Comparison of ENCODE assay signal across 19 cellular contexts in genomic region chr12:116267948-116268347, GRCh38.
"Had no signal": no experiment of that assay in that cellular context is flagged by ENCODE, and none has a peak within 500 bp of the region (broad histone marks: within the 10 kb centered on the region; RNA-seq: fewer than 3 reads in every experiment).

No MANE protein-coding gene starts in this region.

- H3K36me3 ChIP-seq: brain microvascular endothelial cell, gastroesophageal sphincter, upper lobe of right lung had no signal

- ATAC-seq: activated CD8-positive, alpha-beta T cell treated with anti-CD3 and anti-CD28 coated beads, Interleukin-2, amount 10 ng/mL, durations not matched to agents 7 days and 5 days; activated naive CD8-positive, alpha-beta T cell treated with anti-CD3 and anti-CD28 coated beads, Interleukin-2, amount 50 U/mL, for 24 hours; gastroesophageal sphincter; left cardiac atrium; natural killer cell; sciatic nerve; stimulated activated memory B cell treated with anti-CD40 and anti-IgM and Interleukin-4, amounts not matched to agents 10 μg/mL and 1 μg/mL and 100 μg/mL, for 72 hours; upper lobe of right lung had no signal

- DNase-seq: activated CD4-positive, alpha-beta T cell treated with anti-CD3 and anti-CD28 coated beads, Interleukin-2, amount 10 ng/mL, durations not matched to agents 7 days and 5 days; activated CD8-positive, alpha-beta T cell treated with anti-CD3 and anti-CD28 coated beads, Interleukin-2, amount 10 ng/mL, durations not matched to agents 7 days and 5 days; activated naive CD4-positive, alpha-beta T cell treated with anti-CD3 and anti-CD28 coated beads for 36 hours; activated naive CD8-positive, alpha-beta T cell treated with anti-CD3 and anti-CD28 coated beads, Interleukin-2, amount 50 U/mL, for 24 hours; activated T-cell treated with anti-CD3 and anti-CD28 coated beads, Interleukin-2, amount 50 U/mL, for 24 hours; anterior cingulate cortex; brain microvascular endothelial cell; immature natural killer cell; left cardiac atrium; natural killer cell; stimulated activated CD4-positive, alpha-beta T cell treated with anti-CD3 and anti-CD28 coated beads, Interleukin-4, amount 100 ng/mL, for 24 hours; T1000; testis; upper lobe of right lung had no signal

- H3K27ac ChIP-seq: brain microvascular endothelial cell, coronary artery, gastroesophageal sphincter, parathyroid adenoma, testis, upper lobe of right lung had no signal

- H2AFZ ChIP-seq: parathyroid adenoma had no signal

- H3K4me3 ChIP-seq: coronary artery, gastroesophageal sphincter, testis, upper lobe of right lung had no signal

- H3K9me3 ChIP-seq: gastroesophageal sphincter, testis, upper lobe of right lung had no signal

- H3K9ac ChIP-seq: parathyroid adenoma had no signal

- H3K27me3 ChIP-seq: brain microvascular endothelial cell, gastroesophageal sphincter, testis, upper lobe of right lung had no signal
